ENCODE assay signal across 16 cellular contexts in the genomic region with DNA sequence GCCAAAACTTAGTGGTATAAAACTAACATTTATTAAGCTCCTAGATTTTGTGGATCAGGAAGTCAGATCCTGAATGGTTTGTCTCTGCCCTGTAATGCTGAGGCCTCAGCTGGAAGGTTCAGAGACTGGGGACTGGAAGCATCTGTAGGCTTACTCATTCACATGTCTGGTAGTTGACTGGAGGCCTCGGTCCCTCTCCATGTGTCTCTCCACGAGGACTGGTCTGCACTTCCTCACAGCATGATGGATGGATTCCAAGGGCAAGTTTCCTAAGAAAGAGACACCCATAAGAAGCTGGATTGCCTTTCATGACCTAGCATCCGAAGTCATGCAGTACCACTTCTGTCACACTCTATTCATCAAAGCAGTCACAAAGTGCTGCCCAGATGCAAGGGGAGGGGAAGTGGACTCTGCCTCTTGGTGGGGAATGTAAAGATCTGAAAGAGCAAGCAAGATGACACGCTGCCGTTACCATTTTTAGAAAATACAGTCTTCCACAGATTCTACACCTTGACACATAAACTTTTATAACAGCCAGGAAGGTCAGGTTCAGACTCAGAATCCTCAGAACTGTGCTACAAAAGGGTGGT. TPM values are rescaled to one million over a fixed set of nuclear protein-coding genes. Genes with fewer than 3 reads are reported as not detected.
DNase-seq lines count a peak whose midpoint lies in the region; ATAC-seq and TF ChIP-seq lines count a peak whose summit lies in the region.
"Had no signal": no experiment of that assay in that cellular context is flagged by ENCODE, and none has a peak within 500 bp of the region (broad histone marks: within the 10 kb centered on the region; RNA-seq: fewer than 3 reads in every experiment).

No MANE protein-coding gene starts in this region.

- no peaks in the 10 kb centered on the region for H3K36me3 Mint-ChIP-seq in nephron progenitor cell (ENCODE audit: low read depth)

- no peaks in the 10 kb centered on the region for H3K79me2 ChIP-seq in SK-N-SH (ENCODE audit: insufficient read depth)

- peaks cover 14% of the 10 kb centered on the region for H3F3A ChIP-seq in SK-N-SH (replicated peaks; ENCODE audit: insufficient read depth)

- H3K4me3 Mint-ChIP-seq in nephron progenitor cell = no peak overlapping the region
- H3K4me3 Mint-ChIP-seq: B cell had no signal

- peak overlapping the region; percentile 9 for H3K27ac Mint-ChIP-seq in nephron progenitor cell
- H3K27ac Mint-ChIP-seq: B cell had no signal

- no peaks in the 10 kb centered on the region for H4K20me1 ChIP-seq in SK-N-SH (ENCODE audit: insufficient read depth)

- H3K9me3 ChIP-seq in SK-N-SH = no peaks in the 10 kb centered on the region

- H3K27me3 ChIP-seq in SK-N-SH (ENCODE audit: insufficient read depth) = no peaks in the 10 kb centered on the region

- peaks cover 23% of the 10 kb centered on the region for H3K27me3 Mint-ChIP-seq in nephron progenitor cell (ENCODE audit: low read depth, poor library complexity)

- peaks cover 14 to 18% of the 10 kb centered on the region in 2 experiments for H3K4me1 ChIP-seq in SK-N-SH (ENCODE audit: control insufficient read depth in 1 of 2, insufficient read depth in 2 of 2, low read depth in 1 of 2, low read length in 1 of 2)

- CTCF ChIA-PET in SK-N-SH (lab: Yijun Ruan, JAX) = interaction anchor here (1.0 kb wide), 1 partner anchor 9 kb away, joined by 5 read pairs; no protein-coding TSS in a partner anchor

- H3K9me3 Mint-ChIP-seq in nephron progenitor cell = no peaks in the 10 kb centered on the region

- DNase-seq in SK-N-SH = no peak
- peak; percentile 30 for DNase-seq in fibroblast of mammary gland (ENCODE audit: low read depth)
- no peak for DNase-seq in nephron progenitor cell
- no peak for DNase-seq in NCI-H1694 treated with DMSO at 0.1 percent for 48 hours (lab: John Stamatoyannopoulos, UW)
- no peak for DNase-seq in T1000 (lab: John Stamatoyannopoulos, UW)
- DNase-seq in GF-D8 (lab: John Stamatoyannopoulos, UW) = no peak
- no peak for DNase-seq in NCI-H2107 treated with DMSO at 0.1 percent for 48 hours (lab: John Stamatoyannopoulos, UW; ENCODE audit: unreplicated experiment)
- DNase-seq: DMS79 treated with DMSO at 0.1 percent for 48 hours, Karpas-422, NCI-H1417 treated with DMSO at 0.1 percent for 48 hours, NCI-H2029, NCI-H2171 treated with DMSO at 0.1 percent for 48 hours had no signal

- no peaks in the 10 kb centered on the region for H3K9me2 ChIP-seq in SK-N-SH

- TF ChIP-seq CTCF in SK-N-SH (IDR thresholded peaks at IDR 0.05) (no peak), fibroblast of mammary gland (conservative IDR thresholded peaks at IDR 0.05; ENCODE audit: control insufficient read depth, insufficient read depth, low read depth, low read length) (no peak), nephron progenitor cell (IDR thresholded peaks at IDR 0.05) (no peak)

- POLR2A ChIA-PET in SK-N-SH (lab: Yijun Ruan, JAX) = no interaction called here

- ATAC-seq in SK-N-SH treated with all-trans-retinoic acid at 6 μM for 48 hours = no peak
- ATAC-seq: Right ventricle myocardium inferior had no signal

- H3K4me2 ChIP-seq in SK-N-SH = no peak overlapping the region

- peak overlapping the region in 1 of 2 experiments; percentile 65; a peak in 2 of 4 replicates for H3K27ac ChIP-seq in SK-N-SH (ENCODE audit: low read depth in 2 of 2, low read length in 1 of 2)
- H3K27ac ChIP-seq: 22Rv1 had no signal

- peaks cover 30% of the 10 kb centered on the region for H3K4me1 Mint-ChIP-seq in nephron progenitor cell

- no peak overlapping the region for H3K9ac ChIP-seq in SK-N-SH

- no peak overlapping the region for H2AFZ ChIP-seq in SK-N-SH (ENCODE audit: low read depth)

- no peak for TF ChIP-seq RAD21 in SK-N-SH (IDR thresholded peaks at IDR 0.05; ENCODE audit: low read length)

- TF ChIP-seq EP300 in SK-N-SH (IDR thresholded peaks at IDR 0.05; ENCODE audit: borderline replicate concordance in 1 of 2, low read depth in 1 of 2, low read length in 1 of 2) = no peak

- 71% methylated on average over 5 of the region's 5 CpGs for WGBS in SK-N-SH (ENCODE audit: low lambda C conversion rate)

- H3K4me3 ChIP-seq in SK-N-SH (ENCODE audit: low read depth in 2 of 2, low read length in 1 of 2) (no peak overlapping the region), fibroblast of mammary gland (ENCODE audit: control insufficient read depth, low read depth, low read length) (no peak overlapping the region)

- no peaks in the 10 kb centered on the region for H3K36me3 ChIP-seq in SK-N-SH (replicated peaks in 1 of 2; ENCODE audit: control insufficient read depth in 1 of 2, insufficient read depth in 2 of 2, low read length in 1 of 2)

TF ChIP-seq in SK-N-SH, 30 proteins besides CTCF, POLR2A, EP300 and RAD21:
- TF ChIP-seq SMC3 (IDR thresholded peaks at IDR 0.05; ENCODE audit: low read depth, low read length) (no peak), GATA2 (CRISPR knock-in tag; IDR thresholded peaks at IDR 0.05) (no peak)
- TF ChIP-seq, protein P1, sequence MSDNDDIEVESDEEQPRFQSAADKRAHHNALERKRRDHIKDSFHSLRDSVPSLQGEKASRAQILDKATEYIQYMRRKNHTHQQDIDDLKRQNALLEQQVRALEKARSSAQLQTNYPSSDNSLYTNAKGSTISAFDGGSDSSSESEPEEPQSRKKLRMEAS (IDR thresholded peaks at IDR 0.05; ENCODE audit: low read depth) = peak; percentile 42; the same call in 1 of the 2 replicates

TF ChIP-seq in SK-N-SH treated with all-trans-retinoic acid at 6 μM for 48 hours, 23 proteins besides CTCF, POLR2A, EP300 and RAD21 (continues in another document):
- TF ChIP-seq ZFP3 (CRISPR knock-in tag; IDR thresholded peaks at IDR 0.05) (no peak), PPARA (CRISPR knock-in tag; IDR thresholded peaks at IDR 0.05; ENCODE audit: borderline replicate concordance) (no peak), BACH2 (CRISPR knock-in tag; IDR thresholded peaks at IDR 0.05; ENCODE audit: borderline replicate concordance) (no peak), GLIS3 (CRISPR knock-in tag; IDR thresholded peaks at IDR 0.05) (no peak), CSDC2 (CRISPR knock-in tag; IDR thresholded peaks at IDR 0.05) (no peak), ZNF8 (CRISPR knock-in tag; IDR thresholded peaks at IDR 0.05) (no peak), ARNTL (CRISPR knock-in tag; IDR thresholded peaks at IDR 0.05; ENCODE audit: borderline replicate concordance, low read depth) (no peak), ZC3H10 (CRISPR knock-in tag; IDR thresholded peaks at IDR 0.05) (no peak), ZNF565 (CRISPR knock-in tag; conservative IDR thresholded peaks at IDR 0.05; ENCODE audit: low read depth) (no peak), ESRRG (CRISPR knock-in tag; IDR thresholded peaks at IDR 0.05) (no peak), ZNF70 (CRISPR knock-in tag; IDR thresholded peaks at IDR 0.05) (no peak)
- TF ChIP-seq, protein P2, sequence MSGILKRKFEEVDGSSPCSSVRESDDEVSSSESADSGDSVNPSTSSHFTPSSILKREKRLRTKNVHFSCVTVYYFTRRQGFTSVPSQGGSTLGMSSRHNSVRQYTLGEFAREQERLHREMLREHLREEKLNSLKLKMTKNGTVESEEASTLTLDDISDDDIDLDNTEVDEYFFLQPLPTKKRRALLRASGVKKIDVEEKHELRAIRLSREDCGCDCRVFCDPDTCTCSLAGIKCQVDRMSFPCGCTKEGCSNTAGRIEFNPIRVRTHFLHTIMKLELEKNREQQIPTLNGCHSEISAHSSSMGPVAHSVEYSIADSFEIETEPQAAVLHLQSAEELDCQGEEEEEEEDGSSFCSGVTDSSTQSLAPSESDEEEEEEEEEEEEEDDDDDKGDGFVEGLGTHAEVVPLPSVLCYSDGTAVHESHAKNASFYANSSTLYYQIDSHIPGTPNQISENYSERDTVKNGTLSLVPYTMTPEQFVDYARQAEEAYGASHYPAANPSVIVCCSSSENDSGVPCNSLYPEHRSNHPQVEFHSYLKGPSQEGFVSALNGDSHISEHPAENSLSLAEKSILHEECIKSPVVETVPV (CRISPR knock-in tag; IDR thresholded peaks at IDR 0.05) = no peak
- TF ChIP-seq, protein P3, sequence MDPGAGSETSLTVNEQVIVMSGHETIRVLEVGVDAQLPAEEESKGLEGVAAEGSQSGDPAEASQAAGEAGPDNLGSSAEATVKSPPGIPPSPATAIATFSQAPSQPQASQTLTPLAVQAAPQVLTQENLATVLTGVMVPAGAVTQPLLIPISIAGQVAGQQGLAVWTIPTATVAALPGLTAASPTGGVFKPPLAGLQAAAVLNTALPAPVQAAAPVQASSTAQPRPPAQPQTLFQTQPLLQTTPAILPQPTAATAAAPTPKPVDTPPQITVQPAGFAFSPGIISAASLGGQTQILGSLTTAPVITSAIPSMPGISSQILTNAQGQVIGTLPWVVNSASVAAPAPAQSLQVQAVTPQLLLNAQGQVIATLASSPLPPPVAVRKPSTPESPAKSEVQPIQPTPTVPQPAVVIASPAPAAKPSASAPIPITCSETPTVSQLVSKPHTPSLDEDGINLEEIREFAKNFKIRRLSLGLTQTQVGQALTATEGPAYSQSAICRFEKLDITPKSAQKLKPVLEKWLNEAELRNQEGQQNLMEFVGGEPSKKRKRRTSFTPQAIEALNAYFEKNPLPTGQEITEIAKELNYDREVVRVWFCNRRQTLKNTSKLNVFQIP (CRISPR knock-in tag; IDR thresholded peaks at IDR 0.05; ENCODE audit: borderline replicate concordance, low read depth) = no peak
- TF ChIP-seq, protein P4, sequence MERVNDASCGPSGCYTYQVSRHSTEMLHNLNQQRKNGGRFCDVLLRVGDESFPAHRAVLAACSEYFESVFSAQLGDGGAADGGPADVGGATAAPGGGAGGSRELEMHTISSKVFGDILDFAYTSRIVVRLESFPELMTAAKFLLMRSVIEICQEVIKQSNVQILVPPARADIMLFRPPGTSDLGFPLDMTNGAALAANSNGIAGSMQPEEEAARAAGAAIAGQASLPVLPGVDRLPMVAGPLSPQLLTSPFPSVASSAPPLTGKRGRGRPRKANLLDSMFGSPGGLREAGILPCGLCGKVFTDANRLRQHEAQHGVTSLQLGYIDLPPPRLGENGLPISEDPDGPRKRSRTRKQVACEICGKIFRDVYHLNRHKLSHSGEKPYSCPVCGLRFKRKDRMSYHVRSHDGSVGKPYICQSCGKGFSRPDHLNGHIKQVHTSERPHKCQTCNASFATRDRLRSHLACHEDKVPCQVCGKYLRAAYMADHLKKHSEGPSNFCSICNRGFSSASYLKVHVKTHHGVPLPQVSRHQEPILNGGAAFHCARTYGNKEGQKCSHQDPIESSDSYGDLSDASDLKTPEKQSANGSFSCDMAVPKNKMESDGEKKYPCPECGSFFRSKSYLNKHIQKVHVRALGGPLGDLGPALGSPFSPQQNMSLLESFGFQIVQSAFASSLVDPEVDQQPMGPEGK (CRISPR knock-in tag; IDR thresholded peaks at IDR 0.05; ENCODE audit: borderline replicate concordance) = no peak

RNA-seq across cellular contexts. Expression of a gene that starts 17.2 kb away (rescaled TPM):
- polyA plus RNA-seq in SK-N-SH (2012; rRNA removed) = 4.4 and 5.1 TPM in 2 replicates
- polyA plus RNA-seq in SK-N-SH (2012; cell fraction: cytosol; rRNA removed) = 1.5 and 2.0 TPM in 2 replicates
- 9.9 and 16.9 TPM in 2 replicates for polyA plus RNA-seq in SK-N-SH (2012; cell fraction: nucleus; rRNA removed)
